Comparison of ENCODE assay signal across 34 cellular contexts in genomic region chr14:88576222-88576621, GRCh38.
"Had no signal": no experiment of that assay in that cellular context is flagged by ENCODE, and none has a peak within 500 bp of the region (broad histone marks: within the 10 kb centered on the region; RNA-seq: fewer than 3 reads in every experiment).

No MANE protein-coding gene starts in this region.

- H3K9ac ChIP-seq: KMS-11 had no signal

- H3K9me3 ChIP-seq: MG63 had no signal

- H3K4me3 ChIP-seq: MG63 had no signal

- H3K27ac ChIP-seq: KMS-11 had no signal

- H3K27me3 ChIP-seq: MG63 had no signal

- DNase-seq: Karpas-422, Kasumi-1, MG63, MM.1S, MV-4-11, NCI-H1048, NCI-H1092, NCI-H1092 treated with DMSO at 0.1 percent for 48 hours, NCI-H1105, NCI-H1105 treated with DMSO at 0.1 percent for 48 hours, NCI-H1417, NCI-H1417 treated with DMSO at 0.1 percent for 48 hours, NCI-H1436, NCI-H1436 treated with DMSO at 0.1 percent for 48 hours, NCI-H146, NCI-H1694, NCI-H1694 treated with DMSO at 0.1 percent for 48 hours, NCI-H187, NCI-H187 treated with DMSO at 0.1 percent for 48 hours, NCI-H1930, NCI-H2029, NCI-H2029 treated with DMSO at 0.1 percent for 48 hours, NCI-H2081, NCI-H2081 treated with DMSO at 0.1 percent for 48 hours, NCI-H2107, NCI-H2171, NCI-H2171 treated with DMSO at 0.1 percent for 48 hours, NCI-H2227 treated with DMSO at 0.1 percent for 48 hours, NCI-H226, NCI-H345, NCI-H446, NCI-H446 treated with DMSO at 0.1 percent for 48 hours, NCI-H510A had no signal

- H3K4me2 ChIP-seq: KMS-11 had no signal
